15 cellular contexts compared by ENCODE assay signal in the genomic region with DNA sequence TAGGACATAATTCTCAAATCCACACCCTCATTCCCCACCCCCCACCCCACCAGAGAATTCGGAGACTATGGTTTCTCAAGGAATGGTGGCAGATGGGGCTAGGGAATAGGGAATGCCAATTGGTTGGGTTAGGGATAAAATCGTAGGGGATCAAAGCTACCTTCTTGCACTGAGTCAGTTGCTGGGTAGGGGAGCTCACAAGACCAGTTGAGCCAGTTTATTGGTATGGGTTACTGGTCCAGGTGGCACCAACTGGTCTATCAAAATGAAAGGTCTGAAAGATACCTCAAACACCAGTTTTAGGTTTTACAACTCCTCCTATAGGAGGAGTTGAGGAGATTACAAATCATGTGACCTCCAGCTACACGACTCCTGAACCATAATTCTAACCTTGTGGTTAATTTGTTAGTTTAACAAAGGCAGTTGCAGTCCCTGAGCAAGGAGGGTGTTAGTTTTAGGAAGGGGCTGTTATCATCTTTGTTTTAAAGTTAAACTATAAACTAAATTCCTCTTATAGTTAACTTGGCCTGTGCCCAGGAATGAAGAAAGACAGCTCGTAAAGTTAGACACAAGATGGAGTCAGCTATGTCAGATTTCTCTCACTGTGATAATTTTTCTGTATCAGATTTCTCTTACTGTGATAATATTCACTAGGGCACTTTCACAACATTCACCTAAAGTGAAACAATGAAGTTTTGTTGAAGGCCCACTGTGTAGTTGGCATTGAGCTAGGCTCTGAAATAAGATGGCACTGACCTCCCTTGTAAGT. TPM values are rescaled to one million over a fixed set of nuclear protein-coding genes. Genes with fewer than 3 reads are reported as not detected.
A peak's percentile ranks its signal among the peaks of the same experiment; 100 is the strongest.
DNase-seq lines count a peak whose midpoint lies in the region; ATAC-seq, FAIRE-seq and TF ChIP-seq lines count a peak whose summit lies in the region.
"Had no signal": no experiment of that assay in that cellular context is flagged by ENCODE, and none has a peak within 500 bp of the region (broad histone marks: within the 10 kb centered on the region; RNA-seq: fewer than 3 reads in every experiment).

No MANE protein-coding gene starts in this region.

- SMC1A ChIA-PET in GM12878 (lab: Charles Lee; ENCODE audit: uncharacterized antibody, unreplicated experiment) = interaction anchor here (0.7 to 4.0 kb wide), 8 partner anchors 24 to 605 kb away, joined by 3 to 26 read pairs (median 5); a partner anchor contains a TSS

- DNase-seq in stimulated activated naive CD8-positive, alpha-beta T cell treated with anti-CD3 and anti-CD28 coated beads, Interleukin-15, Interleukin-2, amounts not matched to agents 100 U/mL and 50 U/mL, for 24 hours = no peak
- DNase-seq in PC-3 (peak; percentile 48), GM12878 (ENCODE audit: low read depth, low spot score) (no peak), SHP77 treated with DMSO at 0.1 percent for 48 hours (lab: John Stamatoyannopoulos, UW) (no peak), CD1c-positive myeloid dendritic cell (ENCODE audit: extremely low spot score) (no peak)
- DNase-seq: activated T-cell treated with anti-CD3 and anti-CD28 coated beads, Interleukin-2, amount 50 U/mL, for 48 hours; heart left ventricle; sigmoid colon had no signal

- no peak for FAIRE-seq in GM12878 (lab: Jason Lieb, UNC)

- ATAC-seq in stimulated activated naive CD8-positive, alpha-beta T cell treated with anti-CD3 and anti-CD28 coated beads, Interleukin-15, Interleukin-2, amounts not matched to agents 100 U/mL and 50 U/mL, for 24 hours = no peak
- ATAC-seq in PC-3 (no peak), GM12878 (no peak), GM21360 (IDR thresholded peaks at IDR 0.05; ENCODE audit: unreplicated experiment) (no peak)
- ATAC-seq: heart left ventricle had no signal

- POLR2A ChIA-PET in PC-3 (lab: Charles Lee; ENCODE audit: unreplicated experiment) (no interaction called here), GM12878 (lab: Charles Lee) (interaction anchor here (0.5 to 1.1 kb wide), 2 partner anchors 13 to 83 kb away, joined by 3 to 6 read pairs; a partner anchor contains a TSS)

- TF ChIP-seq EP300 in GM12878 (IDR thresholded peaks at IDR 0.05; ENCODE audit: borderline replicate concordance in 1 of 2, control insufficient read depth in 1 of 2, low read depth in 2 of 2, low read length in 2 of 2) = no peak

- TF ChIP-seq CTCF in PC-3 (conservative IDR thresholded peaks at IDR 0.05; ENCODE audit: low read depth, low read length) = no peak
- TF ChIP-seq CTCF in GM12878 (IDR thresholded peaks at IDR 0.05 in 2 of 3, conservative IDR thresholded peaks at IDR 0.05 in 1 of 3; ENCODE audit: control insufficient read depth in 2 of 3, extremely low read depth in 1 of 3, insufficient read depth in 1 of 3, low read depth in 3 of 3, low read length in 3 of 3) = no peak

- WGBS in GM12878 (ENCODE audit: insufficient coverage, insufficient replicate concordance, low lambda C conversion rate, missing lambda C conversion rate) = 73% methylated on average over 4 of the region's 4 CpGs
- WGBS in thymus = 79% methylated on average over 4 of the region's 4 CpGs

- BruUV-seq in PC-3 (replicated peaks; lab: Mats Ljungman, UMichigan) (no TSS peak), GM12878 (replicated peaks; lab: Mats Ljungman, UMichigan) (no TSS peak)

- H3K27ac ChIP-seq in PC-3 (ENCODE audit: low read length) (no peak overlapping the region), GM12878 (ENCODE audit: control insufficient read depth, insufficient read depth) (no peak overlapping the region), thymus (ENCODE audit: low read depth) (peak overlapping the region; percentile 62)
- H3K27ac ChIP-seq: cardiac muscle cell, sigmoid colon had no signal

- H2AFZ ChIP-seq in PC-3 (ENCODE audit: low read length) = no peak overlapping the region
- H2AFZ ChIP-seq in GM12878 (ENCODE audit: control insufficient read depth, low read depth, low read length) = no peak overlapping the region

- no peaks in the 10 kb centered on the region for H3K9me3 ChIP-seq in PC-3 (ENCODE audit: low read length)
- H3K9me3 ChIP-seq in GM12878 (replicated peaks; ENCODE audit: control insufficient read depth, insufficient read depth, low read length) = no peaks in the 10 kb centered on the region; the same call in 2 of the 3 replicates
- H3K9me3 ChIP-seq in thymus (ENCODE audit: control insufficient read depth) = no peaks in the 10 kb centered on the region
- H3K9me3 ChIP-seq: heart left ventricle, sigmoid colon had no signal

- no peaks in the 10 kb centered on the region for H3K27me3 Mint-ChIP-seq in stimulated activated naive CD8-positive, alpha-beta T cell treated with anti-CD3 and anti-CD28 coated beads, Interleukin-15, Interleukin-2, amounts not matched to agents 100 ng/mL and 50 ng/mL, for 24 hours

- TF ChIP-seq POLR2A in GM12878 (IDR thresholded peaks at IDR 0.05; ENCODE audit: low read depth, low read length) = no peak

- no peaks in the 10 kb centered on the region for H3K36me3 ChIP-seq in PC-3 (ENCODE audit: low read depth, low read length)
- no peaks in the 10 kb centered on the region for H3K36me3 ChIP-seq in GM12878 (ENCODE audit: control insufficient read depth in 2 of 2, insufficient read depth in 2 of 2, low read length in 1 of 2)
- H3K36me3 ChIP-seq in thymus (ENCODE audit: control insufficient read depth, insufficient read depth) = no peaks in the 10 kb centered on the region
- H3K36me3 ChIP-seq: cardiac muscle cell, heart left ventricle, sigmoid colon had no signal

- intact Hi-C loops in PC-3 (cut with micrococcal nuclease) (no loop called here), GM12878 (cut with micrococcal nuclease; ENCODE audit: unreplicated experiment) (no loop called here)

- no peaks in the 10 kb centered on the region for H3K9me3 Mint-ChIP-seq in stimulated activated naive CD8-positive, alpha-beta T cell treated with anti-CD3 and anti-CD28 coated beads, Interleukin-15, Interleukin-2, amounts not matched to agents 100 ng/mL and 50 ng/mL, for 24 hours

- no peak overlapping the region for H3K4me2 ChIP-seq in PC-3 (ENCODE audit: low read length)
- no peak overlapping the region for H3K4me2 ChIP-seq in GM12878 (ENCODE audit: control insufficient read depth, insufficient read depth)

- no peak for TF ChIP-seq RAD21 in GM12878 (IDR thresholded peaks at IDR 0.05; ENCODE audit: insufficient read depth, low read depth, low read length)

- H3K79me2 ChIP-seq in PC-3 (ENCODE audit: low read length) (no peaks in the 10 kb centered on the region), GM12878 (ENCODE audit: control insufficient read depth, insufficient read depth, low read length) (no peaks in the 10 kb centered on the region)

- H3K4me1 ChIP-seq in PC-3 (ENCODE audit: insufficient read depth, low read length) = no peaks in the 10 kb centered on the region
- H3K4me1 ChIP-seq in GM12878 (ENCODE audit: control insufficient read depth, insufficient read depth, low read length) = peaks cover 38% of the 10 kb centered on the region
- H3K4me1 ChIP-seq in thymus (ENCODE audit: control insufficient read depth, insufficient read depth, low read length) = peaks cover 16% of the 10 kb centered on the region

- no peak overlapping the region for H3K4me3 ChIP-seq in PC-3 (ENCODE audit: low read length)
- H3K4me3 ChIP-seq in GM12878 = no peak overlapping the region
- H3K4me3 ChIP-seq in thymus (ENCODE audit: low read length) = no peak overlapping the region
- H3K4me3 ChIP-seq: cardiac muscle cell, heart left ventricle, sigmoid colon had no signal

- H3K36me3 Mint-ChIP-seq in stimulated activated naive CD8-positive, alpha-beta T cell treated with anti-CD3 and anti-CD28 coated beads, Interleukin-15, Interleukin-2, amounts not matched to agents 100 ng/mL and 50 ng/mL, for 24 hours (ENCODE audit: low read depth) = peaks cover 8% of the 10 kb centered on the region

- peak overlapping the region; percentile 49 for H3K4me3 Mint-ChIP-seq in stimulated activated naive CD8-positive, alpha-beta T cell treated with anti-CD3 and anti-CD28 coated beads, Interleukin-15, Interleukin-2, amounts not matched to agents 100 ng/mL and 50 ng/mL, for 24 hours
- H3K4me3 Mint-ChIP-seq: neural crest cell had no signal

- no peaks in the 10 kb centered on the region for H3K9me2 ChIP-seq in PC-3 (replicated peaks; ENCODE audit: low read length)

- CTCF ChIA-PET in PC-3 (lab: Charles Lee) (no interaction called here), GM12878 (lab: Yijun Ruan, JAX) (interaction anchor here (0.7 to 1.8 kb wide), 3 partner anchors 13 to 103 kb away, joined by 3 to 6 read pairs (median 3); a partner anchor contains a TSS)

- H3F3A ChIP-seq in PC-3 (ENCODE audit: low read length, unreplicated experiment) = no peaks in the 10 kb centered on the region

- RAD21 ChIA-PET in GM12878 (lab: Charles Lee; ENCODE audit: unreplicated experiment) = interaction anchor here (1.0 to 1.1 kb wide), 3 partner anchors 14 to 51 kb away, joined by 3 read pairs; no protein-coding TSS in a partner anchor

- H3K27ac Mint-ChIP-seq in stimulated activated naive CD8-positive, alpha-beta T cell treated with anti-CD3 and anti-CD28 coated beads, Interleukin-15, Interleukin-2, amounts not matched to agents 100 ng/mL and 50 ng/mL, for 24 hours = peak overlapping the region; percentile 75

- H3K4me1 Mint-ChIP-seq in stimulated activated naive CD8-positive, alpha-beta T cell treated with anti-CD3 and anti-CD28 coated beads, Interleukin-15, Interleukin-2, amounts not matched to agents 100 ng/mL and 50 ng/mL, for 24 hours (ENCODE audit: low read depth) = peaks cover 80% of the 10 kb centered on the region

- in situ Hi-C loops in GM12878 (cut with MboI) = no loop called here

- H3K9ac ChIP-seq in PC-3 (ENCODE audit: low read length) (no peak overlapping the region), GM12878 (ENCODE audit: control insufficient read depth, insufficient read depth, low read length) (no peak overlapping the region)

- no peaks in the 10 kb centered on the region for H4K20me1 ChIP-seq in PC-3 (ENCODE audit: low read length)
- no peaks in the 10 kb centered on the region for H4K20me1 ChIP-seq in GM12878 (ENCODE audit: control insufficient read depth, insufficient read depth)

- H3K27me3 ChIP-seq in PC-3 (ENCODE audit: low read length) (0 out of 2 replicates have a peak, but pooled peaks cover 16% of the 10 kb centered on the region), GM12878 (replicated peaks in 1 of 2; ENCODE audit: control insufficient read depth in 2 of 2, insufficient read depth in 2 of 2, low read length in 1 of 2) (peaks cover 1 to 8% of the 10 kb centered on the region in 2 experiments; a peak in 2 of 4 replicates), thymus (ENCODE audit: control insufficient read depth, insufficient read depth) (peaks cover 2% of the 10 kb centered on the region)

RNA-seq across cellular contexts. Expression of a gene that starts 2.5 kb away (rescaled TPM):
- total RNA-seq in PC-3 (2014; rRNA removed) (not detected in 2 replicates), GM12878 (2014; rRNA removed) (0.22 and 0.40 TPM in 2 replicates), GM12878 (2014; rRNA removed; fragmentation: Illumina TruSeq; extraction: Trizol) (0.31 and 0.37 TPM in 2 replicates), GM12878 (2021) (0.56 and 0.67 TPM in 2 replicates)
- 0.91 and 1.4 TPM in 2 replicates for total RNA-seq in GM12878 (2013; cell fraction: nucleolus; rRNA removed)
- polyA plus RNA-seq in GM12878 (2011; ENCODE audit: low read depth) = 0.50 TPM
- polyA plus RNA-seq in GM12878 (2011; rRNA removed) (0.12 and 0.31 TPM in 2 replicates), GM12878 (2014; fragmentation: Illumina TruSeq; extraction: Trizol) (0.11 and 0.57 TPM in 2 replicates), GM12878 (2014; fragmentation: Nextera tagmentation; extraction: Ambion mirVana) (under 1 TPM; 0.27 to 0.51 TPM), GM12878 (2014; rRNA removed) (0.60 and 0.77 TPM in 2 replicates), GM12878 (2016; fragmentation: Nextera tagmentation; extraction: Ambion mirVana) (under 1 TPM; 0.18 to 0.54 TPM), thymus (2.6 TPM)
- 0.31 and 0.35 TPM in 2 replicates for polyA plus RNA-seq in GM12878 (2011; cell fraction: cytosol; rRNA removed)
- 0.31 and 0.45 TPM in 2 replicates for polyA plus RNA-seq in GM12878 (2011; cell fraction: nucleus; rRNA removed)
- 0.95 and 1.1 TPM in 2 replicates for polyA plus RNA-seq in GM12878 (2012)
- polyA minus RNA-seq in GM12878 (2011; rRNA and poly(A)+ RNA removed) = 0.44 TPM in 1 of 2 replicates, not detected in the other
- polyA minus RNA-seq in GM12878 (2011; cell fraction: cytosol; rRNA and poly(A)+ RNA removed) = not detected in 2 replicates
- not detected in 2 replicates for polyA minus RNA-seq in GM12878 (2011; cell fraction: nucleus; rRNA and poly(A)+ RNA removed)
- total RNA-seq: cardiac muscle cell, M059J, RPMI7951, sigmoid colon had no signal
- polyA plus RNA-seq: cardiac muscle cell had no signal

RNA-seq across cellular contexts. Expression of a gene that starts 33.3 kb away (rescaled TPM):
- total RNA-seq in PC-3 (2014; rRNA removed) (not detected in 2 replicates), GM12878 (2014; rRNA removed) (4.0 and 4.2 TPM in 2 replicates), GM12878 (2014; rRNA removed; fragmentation: Illumina TruSeq; extraction: Trizol) (2.3 and 2.9 TPM in 2 replicates), GM12878 (2021) (1.9 and 2.6 TPM in 2 replicates)
- total RNA-seq in GM12878 (2013; cell fraction: nucleolus; rRNA removed) = 3.5 and 3.6 TPM in 2 replicates
- 5.4 TPM for polyA plus RNA-seq in GM12878 (2011; ENCODE audit: low read depth)
- polyA plus RNA-seq in GM12878 (2011; rRNA removed) (not detected in 2 replicates), GM12878 (2014; fragmentation: Illumina TruSeq; extraction: Trizol) (2.4 and 3.7 TPM in 2 replicates), GM12878 (2014; fragmentation: Nextera tagmentation; extraction: Ambion mirVana) (1 to 10 TPM; 1.9 to 2.2 TPM), GM12878 (2014; rRNA removed) (3.8 and 4.1 TPM in 2 replicates), GM12878 (2016; fragmentation: Nextera tagmentation; extraction: Ambion mirVana) (1 to 10 TPM; 2.3 to 2.5 TPM), thymus (22.2 TPM)
- 0.13 TPM in 1 of 2 replicates, not detected in the other for polyA plus RNA-seq in GM12878 (2011; cell fraction: cytosol; rRNA removed)
- polyA plus RNA-seq in GM12878 (2011; cell fraction: nucleus; rRNA removed) = 0.16 TPM in 1 of 2 replicates, not detected in the other
- polyA plus RNA-seq in GM12878 (2012) = 9.1 and 9.8 TPM in 2 replicates
- not detected in 2 replicates for polyA minus RNA-seq in GM12878 (2011; rRNA and poly(A)+ RNA removed)
- not detected in 2 replicates for polyA minus RNA-seq in GM12878 (2011; cell fraction: cytosol; rRNA and poly(A)+ RNA removed)
- polyA minus RNA-seq in GM12878 (2011; cell fraction: nucleus; rRNA and poly(A)+ RNA removed) = not detected in 2 replicates
